In genomic region chr11:63635762-63636465, GRCh38 we compare ENCODE assay signal across 8 cellular contexts. TPM values are rescaled to one million over a fixed set of nuclear protein-coding genes. Genes with fewer than 3 reads are reported as not detected.
DNase-seq lines count a peak whose midpoint lies in the region; ATAC-seq and TF ChIP-seq lines count a peak whose summit lies in the region.

No MANE protein-coding gene starts in this region.

- peak; percentile 69 for TF ChIP-seq CTCF in mesothelial cell of epicardium (IDR thresholded peaks at IDR 0.05; ENCODE audit: unreplicated experiment)

- H3K9me3 Mint-ChIP-seq in activated CD8-positive, alpha-beta T cell treated with anti-CD3 and anti-CD28 coated beads, Interleukin-2, amount 10 ng/mL, durations not matched to agents 7 days and 5 days (ENCODE audit: insufficient read depth) = no peaks in the 10 kb centered on the region
- no peaks in the 10 kb centered on the region for H3K9me3 Mint-ChIP-seq in mesothelial cell of epicardium

- H3K4me3 Mint-ChIP-seq in activated CD8-positive, alpha-beta T cell treated with anti-CD3 and anti-CD28 coated beads, Interleukin-2, amount 10 ng/mL, durations not matched to agents 7 days and 5 days = no peak overlapping the region
- H3K4me3 Mint-ChIP-seq in mesothelial cell of epicardium = no peak overlapping the region

- POLR2A ChIA-PET in activated CD8-positive, alpha-beta T cell treated with anti-CD3 and anti-CD28 coated beads, Interleukin-2, amount 10 ng/mL, durations not matched to agents 7 days and 5 days (lab: Charles Lee) = interaction anchor here (1.2 kb wide), 1 partner anchor 156 kb away, joined by 4 read pairs; no protein-coding TSS in a partner anchor

- DNase-seq in ACHN = peak; percentile 66
- DNase-seq in NCI-H774 (lab: John Stamatoyannopoulos, UW) = peak; percentile 30
- DNase-seq in activated CD8-positive, alpha-beta T cell treated with anti-CD3 and anti-CD28 coated beads, Interleukin-2, amount 10 ng/mL, durations not matched to agents 7 days and 5 days = peak; percentile 74
- DNase-seq in effector CD8-positive, alpha-beta T cell (lab: John Stamatoyannopoulos, UW) = peak; percentile 53
- DNase-seq in mesothelial cell of epicardium (ENCODE audit: low spot score in 2 of 2, unreplicated experiment in 2 of 2) = peak in 1 of 2 experiments; percentile 76
- peak; percentile 32 to 53 for DNase-seq in stimulated activated CD8-positive, alpha-beta memory T cell treated with anti-CD3 and anti-CD28 coated beads, Interleukin-4, amount 100 ng/mL, for 4 hours (ENCODE audit: low read depth in 2 of 2, low spot score in 1 of 2)
- no peak for DNase-seq in NCI-H226

- ATAC-seq in GM18505 (IDR thresholded peaks at IDR 0.05; ENCODE audit: unreplicated experiment) = peak; percentile 56
- ATAC-seq in activated CD8-positive, alpha-beta T cell treated with anti-CD3 and anti-CD28 coated beads, Interleukin-2, amount 10 ng/mL, durations not matched to agents 7 days and 5 days = peak; percentile 79

- H3K27me3 Mint-ChIP-seq in activated CD8-positive, alpha-beta T cell treated with anti-CD3 and anti-CD28 coated beads, Interleukin-2, amount 10 ng/mL, durations not matched to agents 7 days and 5 days (ENCODE audit: low read depth) = no peaks in the 10 kb centered on the region
- no peaks in the 10 kb centered on the region for H3K27me3 Mint-ChIP-seq in mesothelial cell of epicardium (ENCODE audit: low read depth)

- no peak for TF ChIP-seq POLR2A in GM18505 (IDR thresholded peaks at IDR 0.05; ENCODE audit: borderline replicate concordance, extremely low read depth, insufficient read depth, insufficient read length)

- in situ Hi-C loops in ACHN (cut with HindIII; ENCODE audit: low pct_ligation_motif_present, low pct_unique_long_range_greater_than_20kb, low sequenced_read_pairs) = no loop called here

- CTCF ChIA-PET in activated CD8-positive, alpha-beta T cell treated with anti-CD3 and anti-CD28 coated beads, Interleukin-2, amount 10 ng/mL, durations not matched to agents 7 days and 5 days (lab: Charles Lee) = interaction anchor here (0.7 to 14.5 kb wide), 30 partner anchors 9 to 423 kb away, joined by 3 to 198 read pairs (median 4); partner anchors contain the start of gene PLAAT4

- peaks cover 32% of the 10 kb centered on the region for H3K36me3 Mint-ChIP-seq in activated CD8-positive, alpha-beta T cell treated with anti-CD3 and anti-CD28 coated beads, Interleukin-2, amount 10 ng/mL, durations not matched to agents 7 days and 5 days (ENCODE audit: low read depth)
- H3K36me3 Mint-ChIP-seq in mesothelial cell of epicardium = peaks cover 24% of the 10 kb centered on the region

- no peak overlapping the region for H3K27ac Mint-ChIP-seq in activated CD8-positive, alpha-beta T cell treated with anti-CD3 and anti-CD28 coated beads, Interleukin-2, amount 10 ng/mL, durations not matched to agents 7 days and 5 days
- H3K27ac Mint-ChIP-seq in mesothelial cell of epicardium = no peak overlapping the region

- peaks cover 10% of the 10 kb centered on the region for H3K4me1 Mint-ChIP-seq in activated CD8-positive, alpha-beta T cell treated with anti-CD3 and anti-CD28 coated beads, Interleukin-2, amount 10 ng/mL, durations not matched to agents 7 days and 5 days (ENCODE audit: low read depth)
- H3K4me1 Mint-ChIP-seq in mesothelial cell of epicardium = no peaks in the 10 kb centered on the region

RNA-seq across cellular contexts. Expression of gene PLAAT3, which starts 21.7 kb away (rescaled TPM):
- 10 to 100 TPM in 1 of 2 experiments, 1 to 10 TPM in 1; 9.7 to 10.4 TPM for total RNA-seq in activated CD8-positive, alpha-beta T cell treated with anti-CD3 and anti-CD28 coated beads, Interleukin-2, amount 10 ng/mL, durations not matched to agents 7 days and 5 days
- total RNA-seq in mesothelial cell of epicardium = 0.89 to 1.6 TPM (median 1.5 TPM) in 3 replicates

RNA-seq across cellular contexts. Expression of gene ATL3, which starts 35.3 kb away (rescaled TPM):
- total RNA-seq in activated CD8-positive, alpha-beta T cell treated with anti-CD3 and anti-CD28 coated beads, Interleukin-2, amount 10 ng/mL, durations not matched to agents 7 days and 5 days = 10 to 100 TPM; 35.1 to 37.3 TPM
- 19.6 to 21.6 TPM (median 20.0 TPM) in 3 replicates for total RNA-seq in mesothelial cell of epicardium

RNA-seq across cellular contexts. Expression of gene RTN3, which starts 45.4 kb away (rescaled TPM):
- total RNA-seq in activated CD8-positive, alpha-beta T cell treated with anti-CD3 and anti-CD28 coated beads, Interleukin-2, amount 10 ng/mL, durations not matched to agents 7 days and 5 days = 10 to 100 TPM; 62.2 to 62.4 TPM
- total RNA-seq in mesothelial cell of epicardium = 92.4 to 93.5 TPM (median 93.2 TPM) in 3 replicates
